19 cellular contexts compared by ENCODE assay signal in genomic region chr20:24472426-24472825, GRCh38. TPM values are rescaled to one million over a fixed set of nuclear protein-coding genes. Genes with fewer than 3 reads are reported as not detected.
A peak's percentile ranks its signal among the peaks of the same experiment; 100 is the strongest.
DNase-seq lines count a peak whose midpoint lies in the region; ATAC-seq and TF ChIP-seq lines count a peak whose summit lies in the region.
"Had no signal": no experiment of that assay in that cellular context is flagged by ENCODE, and none has a peak within 500 bp of the region (broad histone marks: within the 10 kb centered on the region; RNA-seq: fewer than 3 reads in every experiment).

No MANE protein-coding gene starts in this region.

- intact Hi-C loops in cardiac septum (cut with DNase I) (no loop called here), left ventricle myocardium inferior (cut with micrococcal nuclease) (no loop called here), posterior vena cava (cut with DNase I) (no loop called here), breast epithelium (cut with DNase I; ENCODE audit: low total_unique reads) (no loop called here)

- ATAC-seq in GM21786 (IDR thresholded peaks at IDR 0.05; ENCODE audit: unreplicated experiment): no peak
- ATAC-seq in activated CD4-positive, CD25-positive, alpha-beta regulatory T cell treated with anti-CD3 and anti-CD28 coated beads, Interleukin-2, amount 50 U/mL, for 24 hours: no peak
- ATAC-seq: HCT116, HepG2, Panc1 had no signal

- H3K4me3 ChIP-seq in left ventricle myocardium inferior (no peak overlapping the region), breast epithelium (no peak overlapping the region)
- H3K4me3 ChIP-seq: MG63 had no signal

- no peaks in the 10 kb centered on the region for H3K9me3 ChIP-seq in left ventricle myocardium inferior (replicated peaks)
- no peaks in the 10 kb centered on the region for H3K9me3 ChIP-seq in breast epithelium
- H3K9me3 ChIP-seq: MG63 had no signal

- TF ChIP-seq CTCF in left ventricle myocardium inferior (IDR thresholded peaks at IDR 0.05; ENCODE audit: borderline replicate concordance) (no peak), breast epithelium (IDR thresholded peaks at IDR 0.05) (no peak)

- H3K36me3 ChIP-seq in left ventricle myocardium inferior (no peaks in the 10 kb centered on the region), breast epithelium (no peaks in the 10 kb centered on the region)
- H3K36me3 ChIP-seq: MG63 had no signal

- TF ChIP-seq POLR2A in breast epithelium (IDR thresholded peaks at IDR 0.05): no peak

- DNase-seq in cardiac septum (ENCODE audit: low spot score): peak; percentile 27
- DNase-seq in left ventricle myocardium inferior: no peak
- DNase-seq in cerebellar cortex (ENCODE audit: low spot score): peak; percentile 52
- peak; percentile 19 for DNase-seq in posterior vena cava (ENCODE audit: low spot score)
- no peak for DNase-seq in breast epithelium (ENCODE audit: low spot score in 2 of 2)
- DNase-seq: 8988T, Calu3, DMS79 treated with DMSO at 0.1 percent for 48 hours, MG63, NCI-H2029, NCI-H446 treated with DMSO at 0.1 percent for 48 hours, NCI-H526, SHP77 treated with DMSO at 0.1 percent for 48 hours had no signal

- H3K27me3 ChIP-seq in left ventricle myocardium inferior (ENCODE audit: low read depth) (peaks cover 58% of the 10 kb centered on the region), breast epithelium (peaks cover 7 to 67% of the 10 kb centered on the region in 2 donors)

- H3K4me1 ChIP-seq in left ventricle myocardium inferior: peaks cover 40% of the 10 kb centered on the region
- no peaks in the 10 kb centered on the region for H3K4me1 ChIP-seq in breast epithelium

- H3K27ac ChIP-seq in left ventricle myocardium inferior (replicated peaks): no peak overlapping the region
- H3K27ac ChIP-seq in breast epithelium: no peak overlapping the region

RNA-seq across cellular contexts. Expression of gene SYNDIG1, which starts 3.0 kb away (rescaled TPM):
- 17.6 TPM for total RNA-seq in cardiac septum
- 21.4 TPM for total RNA-seq in left ventricle myocardium inferior
- 10 to 100 TPM; 11.3 to 22.5 TPM for total RNA-seq in posterior vena cava
- total RNA-seq in breast epithelium: under 1 TPM; under 0.01 to 0.48 (median 0.15) TPM
- total RNA-seq: Calu3, HepG2, OCI-LY7 had no signal

Comparison
In these comparisons a context has a peak if more than half of its experiments do, and no peak if none do; other contexts are left out.
1. DNase-seq: peak in cardiac septum (single experiment), cerebellar cortex (single experiment) and posterior vena cava (single experiment); none in left ventricle myocardium inferior (single experiment) and breast epithelium (0 of 2).
2. RNA of gene SYNDIG1, which starts 3.0 kb away (total RNA-seq): 11.3 to 22.5 TPM in posterior vena cava, 21.4 TPM in left ventricle myocardium inferior (single experiment) and 17.6 TPM in cardiac septum (single experiment); under 0.01 to 0.48 TPM in breast epithelium; every median in the first group is over 4 times any median in the second.